8 cellular contexts compared by ENCODE assay signal in the genomic region with DNA sequence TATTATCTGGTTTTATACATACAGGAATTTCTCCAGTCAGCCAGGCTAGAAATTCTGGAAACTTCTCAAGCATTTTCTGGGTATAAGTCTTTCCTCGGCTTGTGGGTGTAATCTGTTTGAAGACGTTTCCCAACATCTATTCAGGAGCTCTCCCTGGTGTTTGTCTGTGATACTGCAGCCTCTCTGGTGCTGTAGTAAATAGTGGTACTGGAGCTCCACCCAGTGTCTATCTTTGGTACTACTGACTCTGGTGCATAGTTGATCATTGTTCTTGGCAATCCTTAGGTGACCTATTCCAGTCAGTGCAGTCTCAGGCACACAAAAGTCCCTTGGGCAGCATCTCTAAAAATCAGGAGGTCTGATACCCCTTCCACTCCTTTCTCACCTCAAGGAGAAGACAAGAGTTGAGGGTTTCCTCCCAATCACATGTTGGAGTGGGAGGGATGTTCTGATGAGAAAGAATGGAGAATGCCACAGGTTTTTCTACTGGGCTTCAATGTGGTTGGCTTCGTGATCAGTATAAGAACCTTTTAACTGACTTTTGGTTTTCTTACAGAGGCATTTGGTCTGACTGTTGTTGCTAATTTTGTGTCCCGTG.
DNase-seq lines count a peak whose midpoint lies in the region; ATAC-seq lines count a peak whose summit lies in the region.

No MANE protein-coding gene starts in this region.

- ATAC-seq in HG02763 (IDR thresholded peaks at IDR 0.05; ENCODE audit: unreplicated experiment), result peak; percentile 88

- DNase-seq in DMS 273 (lab: John Stamatoyannopoulos, UW; ENCODE audit: unreplicated experiment) (peak; percentile 84), DMS 273 treated with DMSO at 0.1 percent for 48 hours (lab: John Stamatoyannopoulos, UW) (no peak), NCI-H1436 treated with DMSO at 0.1 percent for 48 hours (lab: John Stamatoyannopoulos, UW) (peak; percentile 14), T-helper 1 cell (peak; percentile 39 to 83 (median 76)), amniotic stem cell (lab: John Stamatoyannopoulos, UW) (peak; percentile 85), hepatic stellate cell (ENCODE audit: low spot score) (peak; percentile 26), smooth muscle cell of the brain vasculature (ENCODE audit: low read depth, low spot score) (peak; percentile 80)
